In genomic region chr5:115415143-115415491, GRCh38 we compare ENCODE assay signal across 8 cellular contexts.
DNase-seq lines count a peak whose midpoint lies in the region; ATAC-seq, FAIRE-seq and TF ChIP-seq lines count a peak whose summit lies in the region.

No MANE protein-coding gene starts in this region.

- no peaks in the 10 kb centered on the region for H3K36me3 ChIP-seq in K562 (ENCODE audit: control insufficient read depth, insufficient read depth, low read length)
- H3K36me3 ChIP-seq in mucosa of stomach (ENCODE audit: control insufficient read depth, insufficient read depth, low read length): no peaks in the 10 kb centered on the region
- H3K36me3 ChIP-seq in naive thymus-derived CD4-positive, alpha-beta T cell (ENCODE audit: control insufficient read depth in 2 of 3, insufficient read depth in 3 of 3, low read length in 3 of 3): no peaks in the 10 kb centered on the region
- no peaks in the 10 kb centered on the region for H3K36me3 ChIP-seq in OCI-LY7 (ENCODE audit: insufficient read depth, low read length)

- no peak overlapping the region for H3K4me3 Mint-ChIP-seq in naive thymus-derived CD4-positive, alpha-beta T cell

- FAIRE-seq in K562 (lab: Jason Lieb, UNC): no peak

- H3K4me1 ChIP-seq in K562 (replicated peaks in 1 of 2; ENCODE audit: control insufficient read depth in 2 of 2, insufficient read depth in 2 of 2, low read length in 2 of 2) (no peaks in the 10 kb centered on the region), mucosa of stomach (ENCODE audit: control insufficient read depth, insufficient read depth, low read length) (peaks cover 56% of the 10 kb centered on the region), OCI-LY7 (ENCODE audit: insufficient read depth, low read length, poor library complexity, severe bottlenecking) (no peaks in the 10 kb centered on the region)
- H3K4me1 ChIP-seq in naive thymus-derived CD4-positive, alpha-beta T cell (ENCODE audit: control insufficient read depth in 2 of 2, insufficient read depth in 2 of 2, low read length in 2 of 2): no peaks in the 10 kb centered on the region

- H3K9ac ChIP-seq in K562 (ENCODE audit: insufficient read depth in 1 of 2, low read depth in 2 of 2, low read length in 2 of 2) (no peak overlapping the region), mucosa of stomach (ENCODE audit: low read length) (peak overlapping the region; percentile 3)

- H3K27me3 Mint-ChIP-seq in naive thymus-derived CD4-positive, alpha-beta T cell: peaks cover 5 to 28% (median 7%) of the 10 kb centered on the region in 5 donors

- no peaks in the 10 kb centered on the region; a peak in 1 of 5 replicates for H3K27me3 ChIP-seq in K562 (ENCODE audit: control insufficient read depth in 2 of 2, insufficient read depth in 2 of 2, low read length in 2 of 2)
- H3K27me3 ChIP-seq in mucosa of stomach (ENCODE audit: control insufficient read depth, insufficient read depth, low read length): no peaks in the 10 kb centered on the region
- no peaks in the 10 kb centered on the region for H3K27me3 ChIP-seq in naive thymus-derived CD4-positive, alpha-beta T cell (ENCODE audit: control insufficient read depth in 2 of 2, insufficient read depth in 2 of 2, low read length in 2 of 2)

- H2AFZ ChIP-seq in K562 (ENCODE audit: low read depth, low read length): no peak overlapping the region
- no peak overlapping the region for H2AFZ ChIP-seq in OCI-LY7 (ENCODE audit: low read length)

- TF ChIP-seq EP300 in K562 (IDR thresholded peaks at IDR 0.05; ENCODE audit: low read length): no peak

- no peaks in the 10 kb centered on the region for H3K9me2 ChIP-seq in OCI-LY7 (ENCODE audit: insufficient read depth, low read length)

- no peaks in the 10 kb centered on the region for H3K9me3 Mint-ChIP-seq in naive thymus-derived CD4-positive, alpha-beta T cell

- TF ChIP-seq POLR2A in K562 (conservative IDR thresholded peaks at IDR 0.05): no peak

- POLR2A ChIA-PET in K562 (lab: Yijun Ruan, JAX): interaction anchor here (0.7 kb wide), 1 partner anchor 99 kb away, joined by 3 read pairs; no protein-coding TSS in a partner anchor
- POLR2A ChIA-PET in naive thymus-derived CD4-positive, alpha-beta T cell (lab: Charles Lee): no interaction called here
- POLR2A ChIA-PET in OCI-LY7 (lab: Charles Lee): no interaction called here

- H3K9me3 ChIP-seq in K562 (replicated peaks; ENCODE audit: control insufficient read depth, insufficient read depth, low read depth, low read length) (no peaks in the 10 kb centered on the region), mucosa of stomach (ENCODE audit: control insufficient read depth, low read length) (no peaks in the 10 kb centered on the region), OCI-LY7 (ENCODE audit: low read length) (no peaks in the 10 kb centered on the region)
- H3K9me3 ChIP-seq in naive thymus-derived CD4-positive, alpha-beta T cell (ENCODE audit: control insufficient read depth in 2 of 3, low read length in 3 of 3): no peaks in the 10 kb centered on the region

- no peak overlapping the region for H3K4me3 ChIP-seq in K562
- no peak overlapping the region for H3K4me3 ChIP-seq in mucosa of stomach (ENCODE audit: low read length)
- H3K4me3 ChIP-seq in naive thymus-derived CD4-positive, alpha-beta T cell (ENCODE audit: low read length): no peak overlapping the region
- no peak overlapping the region for H3K4me3 ChIP-seq in OCI-LY7 (ENCODE audit: low read depth, low read length, poor library complexity, severe bottlenecking)

- WGBS in K562 (ENCODE audit: insufficient coverage, low coverage, missing lambda C conversion rate): 10% methylated on average over 1 of the region's 1 CpG

- peak; percentile 48 for DNase-seq in EH (ENCODE audit: low read depth)
- no peak for DNase-seq in K562 (ENCODE audit: extremely low read depth in 1 of 4, low spot score in 3 of 4)
- no peak for DNase-seq in naive thymus-derived CD4-positive, alpha-beta T cell
- DNase-seq in NCI-H446 (lab: John Stamatoyannopoulos, UW): no peak
- DNase-seq in NCI-H1436 (lab: John Stamatoyannopoulos, UW): no peak
- DNase-seq in OCI-LY7 (ENCODE audit: low spot score): no peak

- CTCF ChIA-PET in K562 (lab: Yijun Ruan, JAX; ENCODE audit: low intra/inter-chr PET ratio) (no interaction called here), OCI-LY7 (lab: Charles Lee; ENCODE audit: unreplicated experiment) (no interaction called here)
- CTCF ChIA-PET in naive thymus-derived CD4-positive, alpha-beta T cell (lab: Charles Lee): no interaction called here

- H3K79me2 ChIP-seq in K562 (ENCODE audit: control insufficient read depth, insufficient read depth, low read length) (no peaks in the 10 kb centered on the region), OCI-LY7 (ENCODE audit: insufficient read depth, low read depth, low read length) (no peaks in the 10 kb centered on the region)

- H3K36me3 Mint-ChIP-seq in naive thymus-derived CD4-positive, alpha-beta T cell: no peaks in the 10 kb centered on the region

- H3K27ac ChIP-seq in K562 (ENCODE audit: extremely low read depth, low read depth, low read length): no peak overlapping the region
- no peak overlapping the region for H3K27ac ChIP-seq in naive thymus-derived CD4-positive, alpha-beta T cell (ENCODE audit: low read depth, low read length)
- H3K27ac ChIP-seq in OCI-LY7 (ENCODE audit: low read depth, low read length, poor library complexity, severe bottlenecking): no peak overlapping the region

- H4K20me1 ChIP-seq in K562 (replicated peaks; ENCODE audit: control insufficient read depth, insufficient read depth, low read length): no peaks in the 10 kb centered on the region
- H4K20me1 ChIP-seq in OCI-LY7 (ENCODE audit: insufficient read depth, low read length): no peaks in the 10 kb centered on the region

- no peak for TF ChIP-seq CTCF in K562 (IDR thresholded peaks at IDR 0.05 in 2 of 3, conservative IDR thresholded peaks at IDR 0.05 in 1 of 3; ENCODE audit: insufficient read depth in 2 of 3, low read depth in 1 of 3, low read length in 3 of 3)
- TF ChIP-seq CTCF in OCI-LY7 (conservative IDR thresholded peaks at IDR 0.05; ENCODE audit: low read length): no peak

- intact Hi-C loops in K562 (cut with micrococcal nuclease) (no loop called here), OCI-LY7 (cut with micrococcal nuclease; ENCODE audit: unreplicated experiment) (no loop called here)
- intact Hi-C loops in naive thymus-derived CD4-positive, alpha-beta T cell (cut with micrococcal nuclease): no loop called here

- in situ Hi-C loops in K562 (cut with MboI): no loop called here

- ATAC-seq in HG03060 (IDR thresholded peaks at IDR 0.05; ENCODE audit: low read depth, unreplicated experiment): peak; percentile 69
- ATAC-seq in K562: no peak
- ATAC-seq in naive thymus-derived CD4-positive, alpha-beta T cell: no peak

- no peaks in the 10 kb centered on the region for H3K4me1 Mint-ChIP-seq in naive thymus-derived CD4-positive, alpha-beta T cell

- H3K27ac Mint-ChIP-seq in naive thymus-derived CD4-positive, alpha-beta T cell: no peak overlapping the region

- no peak for TF ChIP-seq RAD21 in K562 (CRISPR knock-in tag; conservative IDR thresholded peaks at IDR 0.05 in 1 of 2, IDR thresholded peaks at IDR 0.05 in 1 of 2)

- BruUV-seq in K562 (replicated peaks; lab: Mats Ljungman, UMichigan) (no TSS peak), OCI-LY7 (replicated peaks; lab: Mats Ljungman, UMichigan) (no TSS peak)

- H3K4me2 ChIP-seq in K562 (ENCODE audit: insufficient read depth, low read length): no peak overlapping the region
- H3K4me2 ChIP-seq in OCI-LY7 (ENCODE audit: low read length): no peak overlapping the region

- H3K9me1 ChIP-seq in K562 (ENCODE audit: control insufficient read depth, insufficient read depth, low read length): no peaks in the 10 kb centered on the region

TF ChIP-seq in K562, 482 proteins besides CTCF, POLR2A, EP300 and RAD21:
- no peak for TF ChIP-seq HNRNPUL1 (IDR thresholded peaks at IDR 0.05; ENCODE audit: low read length)
- TF ChIP-seq BCLAF1 (IDR thresholded peaks at IDR 0.05; ENCODE audit: borderline replicate concordance in 1 of 2, control insufficient read depth in 1 of 2, low read depth in 2 of 2, low read length in 1 of 2): no peak
- TF ChIP-seq FOSL1 (tag; conservative IDR thresholded peaks at IDR 0.05): peak; percentile 74
- TF ChIP-seq ZNF224 (CRISPR knock-in tag; IDR thresholded peaks at IDR 0.05): no peak
- TF ChIP-seq ZNF436 (CRISPR knock-in tag; IDR thresholded peaks at IDR 0.05): no peak
